ENCODE assay signal across 8 cellular contexts in genomic region chr5:132294728-132295504, GRCh38. TPM values are rescaled to one million over a fixed set of nuclear protein-coding genes. Genes with fewer than 3 reads are reported as not detected.
DNase-seq lines count a peak whose midpoint lies in the region; ATAC-seq and TF ChIP-seq lines count a peak whose summit lies in the region.

No MANE protein-coding gene starts in this region.

- H4K20me1 ChIP-seq in PC-3 (ENCODE audit: low read length): no peaks in the 10 kb centered on the region

- in situ Hi-C loops in Caki2 (cut with HindIII; ENCODE audit: low pct_unique_long_range_greater_than_20kb, low sequenced_read_pairs): no loop called here

- peaks cover 44% of the 10 kb centered on the region for H3K79me2 ChIP-seq in PC-3 (ENCODE audit: low read length)

- intact Hi-C loops in PC-3 (cut with micrococcal nuclease): loop anchor here (2.0 to 10.0 kb wide), 5 partner anchors 30 to 200 kb away; partner anchors contain the start of genes IRF1 and P4HA2

- peak overlapping the region; percentile 94 for H3K9ac ChIP-seq in PC-3 (ENCODE audit: low read length)

- H3K9me2 ChIP-seq in PC-3 (replicated peaks; ENCODE audit: low read length): no peaks in the 10 kb centered on the region

- 16% methylated on average over 20 of the region's 50 CpGs for WGBS in suprapubic skin

- peak overlapping the region; percentile 94 for H3K27ac ChIP-seq in PC-3 (ENCODE audit: low read length)
- H3K27ac ChIP-seq in suprapubic skin: peak overlapping the region; percentile 88

- H3K4me1 ChIP-seq in PC-3 (ENCODE audit: insufficient read depth, low read length): peaks cover 19% of the 10 kb centered on the region
- peaks cover 10% of the 10 kb centered on the region for H3K4me1 ChIP-seq in neuron (ENCODE audit: insufficient read depth, low read length)
- H3K4me1 ChIP-seq in suprapubic skin: peaks cover 28% of the 10 kb centered on the region

- H3K36me3 Mint-ChIP-seq in activated T-cell treated with anti-CD3 and anti-CD28 coated beads, Interleukin-2, amount 50 U/mL, for 4 hours (ENCODE audit: insufficient read depth): no peaks in the 10 kb centered on the region

- no peaks in the 10 kb centered on the region for H3K9me3 Mint-ChIP-seq in activated T-cell treated with anti-CD3 and anti-CD28 coated beads, Interleukin-2, amount 50 U/mL, for 4 hours

- no peak for TF ChIP-seq POLR2A in suprapubic skin (IDR thresholded peaks at IDR 0.05)

- H3K9me3 ChIP-seq in PC-3 (ENCODE audit: low read length) (no peaks in the 10 kb centered on the region), neuron (ENCODE audit: low read length) (no peaks in the 10 kb centered on the region), suprapubic skin (no peaks in the 10 kb centered on the region)

- H3K27me3 Mint-ChIP-seq in activated T-cell treated with anti-CD3 and anti-CD28 coated beads, Interleukin-2, amount 50 U/mL, for 4 hours (ENCODE audit: low read depth): peaks cover 7% of the 10 kb centered on the region

- TSS peak; percentile 29 for BruUV-seq in PC-3 (replicated peaks; lab: Mats Ljungman, UMichigan)

- H3K4me3 ChIP-seq in HFF-Myc (replicated peaks; ENCODE audit: low read depth, low read length) (peak overlapping the region; percentile 89), PC-3 (ENCODE audit: low read length) (peak overlapping the region; percentile 97), fibroblast of mammary gland (ENCODE audit: control insufficient read depth, low read depth, low read length) (peak overlapping the region; percentile 70), neuron (ENCODE audit: low read length) (peak overlapping the region; percentile 56), suprapubic skin (peak overlapping the region; percentile 66)

- H3K36me3 ChIP-seq in PC-3 (ENCODE audit: low read depth, low read length) (no peaks in the 10 kb centered on the region), neuron (ENCODE audit: insufficient read depth, low read length) (no peaks in the 10 kb centered on the region), suprapubic skin (no peaks in the 10 kb centered on the region)

- H3K27me3 ChIP-seq in PC-3 (ENCODE audit: low read length) (no peaks in the 10 kb centered on the region), neuron (ENCODE audit: insufficient read depth, low read length) (peaks cover 11% of the 10 kb centered on the region), suprapubic skin (no peaks in the 10 kb centered on the region)

- H3K4me2 ChIP-seq in PC-3 (ENCODE audit: low read length): peak overlapping the region; percentile 98

- H2AFZ ChIP-seq in PC-3 (ENCODE audit: low read length): peak overlapping the region; percentile 90
- H2AFZ ChIP-seq in neuron (ENCODE audit: low read depth, low read length): peak overlapping the region; percentile 90

- peak; percentile 56 for ATAC-seq in PC-3
- peak; percentile 66 to 67 for ATAC-seq in activated T-cell treated with anti-CD3 and anti-CD28 coated beads, Interleukin-2, amount 50 U/mL, for 4 hours

- H3K4me1 Mint-ChIP-seq in activated T-cell treated with anti-CD3 and anti-CD28 coated beads, Interleukin-2, amount 50 U/mL, for 4 hours (ENCODE audit: low read depth): peaks cover 20% of the 10 kb centered on the region

- peak; percentile 67 for DNase-seq in Caki2 (ENCODE audit: low read depth)
- DNase-seq in HFF-Myc (ENCODE audit: extremely low read depth, low read depth): peak; percentile 67
- DNase-seq in PC-3: peak; percentile 82
- DNase-seq in activated T-cell treated with anti-CD3 and anti-CD28 coated beads, Interleukin-2, amount 50 U/mL, for 4 hours: peak; percentile 78
- DNase-seq in fibroblast of mammary gland (ENCODE audit: low read depth): peak; percentile 85
- DNase-seq in suprapubic skin (ENCODE audit: low spot score in 2 of 2): peak in 1 of 2 donors; percentile 83
- no peak for DNase-seq in DMS114 treated with DMSO at 0.1 percent for 48 hours (lab: John Stamatoyannopoulos, UW; ENCODE audit: unreplicated experiment)

- TF ChIP-seq EP300 in suprapubic skin (IDR thresholded peaks at IDR 0.05): no peak

- H3K4me3 Mint-ChIP-seq in activated T-cell treated with anti-CD3 and anti-CD28 coated beads, Interleukin-2, amount 50 U/mL, for 4 hours: peak overlapping the region; percentile 88

- TF ChIP-seq CTCF in HFF-Myc (IDR thresholded peaks at IDR 0.05; ENCODE audit: low read depth, low read length, missing control alignments) (no peak), PC-3 (conservative IDR thresholded peaks at IDR 0.05; ENCODE audit: low read depth, low read length) (no peak), fibroblast of mammary gland (conservative IDR thresholded peaks at IDR 0.05; ENCODE audit: control insufficient read depth, insufficient read depth, low read depth, low read length) (no peak), suprapubic skin (IDR thresholded peaks at IDR 0.05) (no peak)

- POLR2A ChIA-PET in PC-3 (lab: Charles Lee; ENCODE audit: unreplicated experiment): interaction anchor here (0.5 to 1.2 kb wide), 3 partner anchors 61 to 236 kb away, joined by 3 to 19 read pairs (median 6); no protein-coding TSS in a partner anchor

- CTCF ChIA-PET in PC-3 (lab: Charles Lee): no interaction called here

- H3F3A ChIP-seq in PC-3 (ENCODE audit: low read length, unreplicated experiment): no peaks in the 10 kb centered on the region

RNA-seq across cellular contexts. Expression of gene SLC22A4, which starts 0.7 kb away (rescaled TPM):
- total RNA-seq in Caki2 (2014; rRNA removed; shearing (Covaris generic); ENCODE audit: low replicate concordance): 5.2 TPM in 1 of 2 replicates, not detected in the other
- total RNA-seq in PC-3 (2014; rRNA removed) (2.2 and 3.4 TPM in 2 replicates), suprapubic skin (1 to 10 TPM in 3 of 4 donors, under 1 TPM in 1; 0.32 to 1.9 (median 1.3) TPM)
- 1 to 10 TPM; 1.4 to 2.8 (median 1.8) TPM for total RNA-seq in activated T-cell treated with anti-CD3 and anti-CD28 coated beads, Interleukin-2, amount 50 U/mL, for 4 hours

RNA-seq across cellular contexts. Expression of gene PDLIM4, which starts 37.4 kb away (rescaled TPM):
- 1.4 TPM in 1 of 2 replicates, not detected in the other for total RNA-seq in Caki2 (2014; rRNA removed; shearing (Covaris generic); ENCODE audit: low replicate concordance)
- total RNA-seq in PC-3 (2014; rRNA removed) (26.5 and 27.8 TPM in 2 replicates), suprapubic skin (100 to 1,000 TPM; 110 to 128 (median 114) TPM)
- under 1 TPM; 0.32 to 0.43 (median 0.35) TPM for total RNA-seq in activated T-cell treated with anti-CD3 and anti-CD28 coated beads, Interleukin-2, amount 50 U/mL, for 4 hours

Comparison
In these comparisons a context has a peak if more than half of its experiments do, and no peak if none do; other contexts are left out.
1. RNA of gene PDLIM4, which starts 37.4 kb away (total RNA-seq): 110 to 128 TPM in suprapubic skin and 26.5 to 27.8 TPM in PC-3; 0.32 to 0.43 TPM in activated T-cell treated with anti-CD3 and anti-CD28 coated beads, Interleukin-2, amount 50 U/mL, for 4 hours and 1.4 TPM in Caki2; every median in the first group is over 10 times any median in the second.
2. Peak in every context shown above with its lines, with median percentiles within 50 percentile points of each other: H3K4me3 ChIP-seq.